ENCODE assay signal across 24 cellular contexts in genomic region chr12:68148261-68148951, GRCh38. TPM values are rescaled to one million over a fixed set of nuclear protein-coding genes. Genes with fewer than 3 reads are reported as not detected.
"Had no signal": no experiment of that assay in that cellular context is flagged by ENCODE, and none has a peak within 500 bp of the region (broad histone marks: within the 10 kb centered on the region; RNA-seq: fewer than 3 reads in every experiment).

No MANE protein-coding gene starts in this region.

- ATAC-seq: activated CD4-positive, alpha-beta T cell treated with anti-CD3 and anti-CD28 coated beads for 36 hours; T-cell had no signal

- H3K9me3 Mint-ChIP-seq: activated naive CD4-positive, alpha-beta T cell treated with anti-CD3 and anti-CD28 coated beads, Interleukin-2, amount 50 U/mL, for 24 hours; T-cell had no signal

- H3K4me2 ChIP-seq: KMS-11, PC-9 had no signal

- H3K9ac ChIP-seq: KMS-11 had no signal

- H3K4me3 Mint-ChIP-seq: activated CD4-positive, alpha-beta memory T cell treated with anti-CD3 and anti-CD28 coated beads, Interleukin-2, amount 10 ng/mL, durations not matched to agents 7 days and 5 days; activated CD4-positive, alpha-beta T cell treated with anti-CD3 and anti-CD28 coated beads for 36 hours; activated naive CD4-positive, alpha-beta T cell treated with anti-CD3 and anti-CD28 coated beads, Interleukin-2, amount 50 U/mL, for 24 hours; T-cell had no signal

- H3K4me3 ChIP-seq: PC-9, SK-N-MC had no signal

- H3K27ac Mint-ChIP-seq: activated CD4-positive, alpha-beta memory T cell treated with anti-CD3 and anti-CD28 coated beads, Interleukin-2, amount 10 ng/mL, durations not matched to agents 7 days and 5 days; activated CD4-positive, alpha-beta T cell treated with anti-CD3 and anti-CD28 coated beads for 36 hours; T-cell had no signal

- H3K27ac ChIP-seq: KMS-11, PC-9, SK-N-MC, VCaP had no signal

- H3K4me1 Mint-ChIP-seq: activated CD4-positive, alpha-beta T cell treated with anti-CD3 and anti-CD28 coated beads for 36 hours had no signal

- H3K36me3 Mint-ChIP-seq: activated naive CD4-positive, alpha-beta T cell treated with anti-CD3 and anti-CD28 coated beads, Interleukin-2, amount 50 U/mL, for 24 hours had no signal

- DNase-seq: activated CD4-positive, alpha-beta memory T cell treated with anti-CD3 and anti-CD28 coated beads, Interleukin-2, amount 10 ng/mL, durations not matched to agents 7 days and 5 days; activated CD4-positive, alpha-beta T cell treated with anti-CD3 and anti-CD28 coated beads for 36 hours; activated CD4-positive, alpha-beta T cell treated with anti-CD3 and anti-CD28 coated beads, Interleukin-2, amount 50 U/mL, for 1 hour; activated T-cell treated with anti-CD3 and anti-CD28 coated beads, Interleukin-2, amount 50 U/mL, for 1 hour; aorta; central memory CD4-positive, alpha-beta T cell; NCI-H1092; NCI-H1417 treated with DMSO at 0.1 percent for 48 hours; NCI-H1694; NCI-H2029; NCI-H510A treated with DMSO at 0.1 percent for 48 hours; NCI-H69; NK-92 treated with Interleukin-12 subunit alpha and Interleukin-12 subunit beta, amount 100 ng/mL, for 24 hours; PC-9; T-cell; T-helper 2 cell; T1000 had no signal

- H2AFZ ChIP-seq: PC-9 had no signal

- H3K27me3 Mint-ChIP-seq: activated CD4-positive, alpha-beta memory T cell treated with anti-CD3 and anti-CD28 coated beads, Interleukin-2, amount 10 ng/mL, durations not matched to agents 7 days and 5 days; activated naive CD4-positive, alpha-beta T cell treated with anti-CD3 and anti-CD28 coated beads, Interleukin-2, amount 50 U/mL, for 24 hours; T-cell had no signal

RNA-seq across cellular contexts. Expression of gene IFNG, which starts 11.1 kb away (rescaled TPM):
- total RNA-seq: aorta, bronchial epithelial cell, MCF 10A, PC-9, RPMI7951 had no signal
